9 cellular contexts compared by ENCODE assay signal in the genomic region with DNA sequence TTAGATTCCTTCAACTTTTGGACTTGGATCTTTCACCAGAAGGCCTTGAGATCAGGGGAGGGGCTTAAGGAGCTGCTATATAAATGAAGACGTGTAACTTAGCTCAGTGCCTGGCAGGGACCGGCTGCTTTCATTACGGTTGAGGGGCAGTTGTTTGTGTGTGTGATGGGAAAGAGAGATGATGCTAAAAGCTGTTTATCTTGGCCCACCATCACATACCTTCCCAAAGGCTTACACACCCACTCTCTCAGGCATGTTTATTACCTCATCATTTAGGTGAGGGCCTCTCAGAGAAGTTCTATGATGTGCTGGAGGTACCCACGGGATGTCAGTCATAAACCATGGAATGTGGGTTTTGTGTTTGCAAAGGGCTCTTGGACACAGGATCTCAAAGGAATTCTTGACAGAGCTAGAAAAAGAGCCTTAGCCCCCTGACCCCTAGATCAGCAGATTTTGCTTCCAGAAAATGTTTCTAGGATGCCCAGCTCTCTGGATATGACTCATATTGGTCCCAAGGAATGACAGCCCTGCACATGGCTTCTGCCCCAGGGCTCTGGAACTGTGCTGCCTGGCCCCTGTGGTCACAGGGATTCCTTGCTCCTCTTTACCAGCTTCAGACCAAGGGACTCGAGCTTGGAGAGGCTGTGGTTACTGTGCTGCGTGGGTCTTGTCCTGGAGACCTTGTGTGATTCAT. TPM values are rescaled to one million over a fixed set of nuclear protein-coding genes. Genes with fewer than 3 reads are reported as not detected.
DNase-seq lines count a peak whose midpoint lies in the region; FAIRE-seq and TF ChIP-seq lines count a peak whose summit lies in the region.
"Had no signal": no experiment of that assay in that cellular context is flagged by ENCODE, and none has a peak within 500 bp of the region (broad histone marks: within the 10 kb centered on the region; RNA-seq: fewer than 3 reads in every experiment).

No MANE protein-coding gene starts in this region.

- H3K4me1 ChIP-seq in keratinocyte (ENCODE audit: control insufficient read depth, extremely low read depth, insufficient read depth, low read length) (peaks cover 35% of the 10 kb centered on the region), stomach (peaks cover 45 to 56% (median 53%) of the 10 kb centered on the region in 4 donors), testis (peaks cover 28% of the 10 kb centered on the region)

- H2AFZ ChIP-seq in keratinocyte (ENCODE audit: control insufficient read depth, low read length): peak overlapping the region; percentile 15

- TF ChIP-seq CTCF in keratinocyte (optimal IDR thresholded peaks at IDR 0.05 in 1 of 3, IDR thresholded peaks at IDR 0.05 in 1 of 3, conservative IDR thresholded peaks at IDR 0.05 in 1 of 3; ENCODE audit: extremely low read depth in 1 of 3, insufficient read depth in 2 of 3, low read length in 3 of 3) (peak in 2 of 3 experiments; percentile 16 to 39), stomach (IDR thresholded peaks at IDR 0.05) (no peak), testis (IDR thresholded peaks at IDR 0.05) (no peak)

- no peaks in the 10 kb centered on the region for H3K79me2 ChIP-seq in keratinocyte (ENCODE audit: control insufficient read depth, insufficient read depth, low read length)

- no peaks in the 10 kb centered on the region for H4K20me1 ChIP-seq in keratinocyte (ENCODE audit: control insufficient read depth, extremely low read depth, insufficient read depth, low read length)

- H3K4me3 ChIP-seq in keratinocyte (ENCODE audit: control insufficient read depth in 2 of 3, extremely low read depth in 1 of 3, insufficient read depth in 2 of 3, low read depth in 1 of 3, low read length in 3 of 3) (no peak overlapping the region), stomach (no peak overlapping the region), testis (no peak overlapping the region)

- FAIRE-seq in keratinocyte (lab: Jason Lieb, UNC): peak; percentile 74

- no peaks in the 10 kb centered on the region for H3K9me1 ChIP-seq in keratinocyte (ENCODE audit: control insufficient read depth, extremely low read depth, insufficient read depth, low read length)

- peak overlapping the region; percentile 72 for H3K9ac ChIP-seq in keratinocyte (ENCODE audit: control insufficient read depth, extremely low read depth, insufficient read depth, low read length)

- DNase-seq in GOT3 (lab: John Stamatoyannopoulos, UW) (peak; percentile 31), amniotic epithelial cell (ENCODE audit: low read depth) (peak; percentile 95), keratinocyte (ENCODE audit: low read depth, low spot score) (peak; percentile 76), stomach (no peak), NCI-H69 (lab: John Stamatoyannopoulos, UW) (no peak), testis (no peak), globus pallidus (ENCODE audit: low spot score) (no peak)
- DNase-seq in activated T-cell treated with anti-CD3 and anti-CD28 coated beads, Interleukin-2, amount 50 U/mL, for 1 hour: no peak
- DNase-seq: activated T-cell treated with anti-CD3 and anti-CD28 coated beads, Interleukin-2, amount 50 U/mL, for 72 hours had no signal

- H3K9me3 ChIP-seq in keratinocyte (ENCODE audit: control insufficient read depth, low read depth, low read length): no peaks in the 10 kb centered on the region
- no peaks in the 10 kb centered on the region for H3K9me3 ChIP-seq in stomach
- H3K9me3 ChIP-seq in testis: no peaks in the 10 kb centered on the region

- TF ChIP-seq POLR2A in stomach (IDR thresholded peaks at IDR 0.05) (no peak), testis (IDR thresholded peaks at IDR 0.05) (no peak)

- intact Hi-C loops in stomach (cut with DNase I; ENCODE audit: low total_unique reads): no loop called here
- intact Hi-C loops in testis (cut with DNase I; ENCODE audit: low total_unique reads): no loop called here

- H3K27me3 ChIP-seq in keratinocyte (ENCODE audit: control insufficient read depth, extremely low read depth, insufficient read depth, low read length) (no peaks in the 10 kb centered on the region), stomach (no peaks in the 10 kb centered on the region), testis (no peaks in the 10 kb centered on the region)

- dilution Hi-C loops in keratinocyte (cut with MboI; ENCODE audit: extremely low pct_ligation_motif_present, low sequenced_read_pairs): no loop called here

- no peak for TF ChIP-seq EP300 in stomach (IDR thresholded peaks at IDR 0.05)

- 38 to 50% (median 43%) methylated on average over 5 to 6 of the region's 6 CpGs for WGBS in stomach, 5 donors
- WGBS in testis, 2 donors: 73 to 82% methylated on average over 4 to 6 of the region's 6 CpGs

- H3K27ac ChIP-seq in keratinocyte (ENCODE audit: control insufficient read depth, insufficient read depth, low read length): peak overlapping the region; percentile 95
- H3K27ac ChIP-seq in stomach: peak overlapping the region; percentile 89 to 96 (median 94)
- no peak overlapping the region for H3K27ac ChIP-seq in testis

- peak overlapping the region; percentile 60 for H3K4me2 ChIP-seq in keratinocyte (ENCODE audit: control insufficient read depth, extremely low read depth, insufficient read depth, low read depth, low read length)

- H3K36me3 ChIP-seq in keratinocyte (ENCODE audit: control insufficient read depth in 2 of 2, extremely low read depth in 1 of 2, insufficient read depth in 2 of 2, low read length in 2 of 2) (no peaks in the 10 kb centered on the region), stomach (no peaks in the 10 kb centered on the region), testis (ENCODE audit: low read depth, missing control alignments) (no peaks in the 10 kb centered on the region)

RNA-seq across cellular contexts. Expression of a gene that starts 15.9 kb away (rescaled TPM):
- polyA plus RNA-seq in keratinocyte: 30.6 to 52.9 TPM (median 33.7 TPM) in 3 replicates
- 8.1 TPM for polyA plus RNA-seq in keratinocyte (2011; ENCODE audit: low read depth)
- polyA plus RNA-seq in keratinocyte (2011; cell fraction: cytosol; rRNA removed): 23.9 and 26.7 TPM in 2 replicates
- polyA plus RNA-seq in keratinocyte (2011; cell fraction: nucleus; rRNA removed): 74.9 and 76.8 TPM in 2 replicates
- polyA plus RNA-seq in keratinocyte (2012; ENCODE audit: low replicate concordance): 26.5 and 44.9 TPM in 2 replicates
- 45.4 to 160 TPM (median 47.7 TPM) in 3 replicates for polyA minus RNA-seq in keratinocyte
- 23.8 TPM for polyA minus RNA-seq in keratinocyte (2011; cell fraction: cytosol; rRNA and poly(A)+ RNA removed)
- 30.5 and 55.1 TPM in 2 replicates for polyA minus RNA-seq in keratinocyte (2011; cell fraction: nucleus; rRNA and poly(A)+ RNA removed)
- 100 to 1,000 TPM in 1 of 5 donors, 10 to 100 TPM in 4; 22.8 to 103 (median 48.1) TPM for total RNA-seq in stomach
- 10 to 100 TPM in 2 of 3 donors, 1 to 10 TPM in 1; 6.8 to 18.2 (median 10.7) TPM for polyA plus RNA-seq in stomach
- 10 to 100 TPM; 18.7 to 31.6 TPM for total RNA-seq in testis
- polyA plus RNA-seq in testis (ENCODE audit: insufficient read depth, low read depth, low replicate concordance): 11.4 TPM

Comparison
In these comparisons a context has a peak if more than half of its experiments do, and no peak if none do; other contexts are left out.
1. DNase-seq: peak in GOT3 (single experiment), amniotic epithelial cell (single experiment) and keratinocyte (single experiment); none in stomach (single experiment), activated T-cell treated with anti-CD3 and anti-CD28 coated beads, Interleukin-2, amount 50 U/mL, for 1 hour (single experiment), NCI-H69 (single experiment), testis (single experiment) and globus pallidus (single experiment).
2. H3K27ac ChIP-seq: peak in keratinocyte (single experiment) and stomach (5 of 5); none in testis (0 of 2).
3. CTCF ChIP-seq: peak in keratinocyte (2 of 3); none in stomach (0 of 7) and testis (0 of 3).